In the genomic region with DNA sequence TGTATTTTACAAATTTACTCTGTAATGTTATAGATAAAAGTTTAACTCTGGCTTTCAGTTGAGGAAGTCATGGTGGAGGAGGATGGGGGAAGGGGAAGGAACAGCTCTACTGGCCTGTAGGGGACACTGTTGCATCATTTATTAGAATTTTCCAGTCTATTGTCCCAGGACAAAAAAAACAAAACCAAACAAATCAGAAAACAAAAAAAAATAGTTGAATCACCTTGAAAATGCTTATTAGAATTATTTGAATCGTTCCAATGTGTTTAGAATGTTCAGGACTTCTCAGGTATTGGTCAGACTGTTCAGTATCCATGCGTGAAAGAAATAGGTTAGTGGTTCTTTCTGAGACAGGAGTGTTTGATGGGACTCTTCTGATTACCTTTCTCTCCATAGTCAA, we compare ENCODE assay signal across 1 cellular context.
TF ChIP-seq lines count a peak whose summit lies in the region.

No MANE protein-coding gene starts in this region.

TF ChIP-seq in K562, 482 proteins besides CTCF, POLR2A, EP300 and RAD21 (continued from another document):
- TF ChIP-seq CEBPG (CRISPR knock-in tag; IDR thresholded peaks at IDR 0.05) (no peak), CEBPG (tag; conservative IDR thresholded peaks at IDR 0.05 in 1 of 2, IDR thresholded peaks at IDR 0.05 in 1 of 2) (peak; percentile 63 to 80), BRF1 (IDR thresholded peaks at IDR 0.05; ENCODE audit: borderline replicate concordance, extremely low read depth, insufficient read length) (no peak), HCFC1 (IDR thresholded peaks at IDR 0.05; ENCODE audit: low read depth, low read length) (no peak), PHF21A (IDR thresholded peaks at IDR 0.05; ENCODE audit: borderline replicate concordance, low read depth) (0 out of 2 replicates have a peak, but pooled peaks have one; percentile 15), MCM5 (IDR thresholded peaks at IDR 0.05; ENCODE audit: low read depth) (no peak)
- TF ChIP-seq, protein P1, sequence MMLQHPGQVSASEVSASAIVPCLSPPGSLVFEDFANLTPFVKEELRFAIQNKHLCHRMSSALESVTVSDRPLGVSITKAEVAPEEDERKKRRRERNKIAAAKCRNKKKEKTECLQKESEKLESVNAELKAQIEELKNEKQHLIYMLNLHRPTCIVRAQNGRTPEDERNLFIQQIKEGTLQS (IDR thresholded peaks at IDR 0.05), result peak; percentile 69
- TF ChIP-seq, protein P1 (CRISPR knock-in tag; conservative IDR thresholded peaks at IDR 0.05), result no peak
- TF ChIP-seq, protein P2, sequence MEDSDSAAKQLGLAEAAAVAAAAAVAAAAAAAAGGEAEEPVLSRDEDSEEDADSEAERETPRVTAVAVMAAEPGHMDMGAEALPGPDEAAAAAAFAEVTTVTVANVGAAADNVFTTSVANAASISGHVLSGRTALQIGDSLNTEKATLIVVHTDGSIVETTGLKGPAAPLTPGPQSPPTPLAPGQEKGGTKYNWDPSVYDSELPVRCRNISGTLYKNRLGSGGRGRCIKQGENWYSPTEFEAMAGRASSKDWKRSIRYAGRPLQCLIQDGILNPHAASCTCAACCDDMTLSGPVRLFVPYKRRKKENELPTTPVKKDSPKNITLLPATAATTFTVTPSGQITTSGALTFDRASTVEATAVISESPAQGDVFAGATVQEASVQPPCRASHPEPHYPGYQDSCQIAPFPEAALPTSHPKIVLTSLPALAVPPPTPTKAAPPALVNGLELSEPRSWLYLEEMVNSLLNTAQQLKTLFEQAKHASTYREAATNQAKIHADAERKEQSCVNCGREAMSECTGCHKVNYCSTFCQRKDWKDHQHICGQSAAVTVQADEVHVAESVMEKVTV (CRISPR knock-in tag; IDR thresholded peaks at IDR 0.05), result peak; percentile 70
